In the genomic region with DNA sequence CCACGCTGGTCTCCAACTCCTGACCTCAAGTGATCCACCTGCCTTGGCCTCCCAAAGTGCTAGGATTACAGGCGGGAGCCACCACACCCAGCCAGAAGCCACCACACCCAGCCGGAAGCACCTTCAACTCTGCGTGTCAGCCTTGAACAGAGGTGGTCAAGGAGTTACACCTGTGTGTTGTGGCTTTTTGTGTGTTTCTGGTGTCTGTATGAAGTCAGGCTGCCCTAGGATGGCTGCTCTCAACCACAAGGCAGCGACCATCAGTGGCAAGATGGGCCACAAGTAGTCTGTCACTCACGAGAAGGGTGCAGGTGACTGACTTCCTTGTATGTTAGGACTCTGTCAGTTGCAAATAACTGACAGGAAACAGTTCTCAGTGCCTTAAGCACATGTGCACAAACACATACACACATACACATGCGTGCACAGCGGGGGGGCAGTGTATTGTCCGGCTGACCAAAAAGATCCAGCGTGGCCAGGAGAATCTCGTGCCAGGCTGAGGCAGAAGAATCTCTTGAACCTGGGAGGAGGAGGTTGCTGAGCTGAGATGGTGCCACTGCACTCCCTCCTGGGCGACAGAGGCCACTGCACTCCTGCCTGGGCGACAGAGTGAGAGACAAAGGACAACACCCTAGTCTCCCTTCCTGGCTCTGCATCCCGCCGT, we compare ENCODE assay signal across 8 cellular contexts. TPM values are rescaled to one million over a fixed set of nuclear protein-coding genes. Genes with fewer than 3 reads are reported as not detected.
A peak's percentile ranks its signal among the peaks of the same experiment; 100 is the strongest.
DNase-seq lines count a peak whose midpoint lies in the region; ATAC-seq and TF ChIP-seq lines count a peak whose summit lies in the region.

No MANE protein-coding gene starts in this region.

- no peak overlapping the region for H3K4me3 ChIP-seq in tibial artery

- peaks cover 9 to 61% (median 38%) of the 10 kb centered on the region in 3 donors for H3K36me3 ChIP-seq in tibial artery

- peak; percentile 54; the same call in 2 of the 3 replicates for ATAC-seq in SK-N-SH treated with all-trans-retinoic acid at 6 μM for 48 hours

- no peaks in the 10 kb centered on the region for H3K27me3 ChIP-seq in tibial artery

- no peaks in the 10 kb centered on the region for H3K4me1 ChIP-seq in tibial artery

- no peaks in the 10 kb centered on the region for H3K9me3 ChIP-seq in tibial artery

- no peak overlapping the region for H3K27ac ChIP-seq in tibial artery

- peak; percentile 46 for TF ChIP-seq CTCF in GM13977 (IDR thresholded peaks at IDR 0.05; ENCODE audit: extremely low read depth, insufficient read depth, missing control alignments)
- no peak for TF ChIP-seq CTCF in tibial artery (IDR thresholded peaks at IDR 0.05)

- in situ Hi-C loops in GM13977 (cut with MboI; ENCODE audit: low pct_unique_long_range_greater_than_20kb, low sequenced_read_pairs, unreplicated experiment), result no loop called here

- intact Hi-C loops in tibial artery (cut with DNase I; ENCODE audit: low total_unique reads), result no loop called here

- peak; percentile 47 for DNase-seq in GM13977 (ENCODE audit: low spot score)
- peak; percentile 50 for DNase-seq in central memory CD4-positive, alpha-beta T cell
- peak; percentile 56 for DNase-seq in stimulated activated CD8-positive, alpha-beta memory T cell treated with anti-CD3 and anti-CD28 coated beads, Interleukin-4, amount 100 ng/mL, for 48 hours
- no peak for DNase-seq in NCI-H524 (lab: John Stamatoyannopoulos, UW)
- DNase-seq in mucosa of gallbladder (ENCODE audit: low spot score), result no peak
- no peak for DNase-seq in tibial artery
- DNase-seq in ecto neural progenitor cell (ENCODE audit: low spot score), result no peak

TF ChIP-seq in SK-N-SH treated with all-trans-retinoic acid at 6 μM for 48 hours, 23 proteins besides CTCF, POLR2A, EP300 and RAD21:
- TF ChIP-seq OSR1 (CRISPR knock-in tag; IDR thresholded peaks at IDR 0.05), result no peak
- TF ChIP-seq ISL1 (CRISPR knock-in tag; IDR thresholded peaks at IDR 0.05), result no peak
- no peak for TF ChIP-seq ZFP3 (CRISPR knock-in tag; IDR thresholded peaks at IDR 0.05)
- TF ChIP-seq, protein P1, sequence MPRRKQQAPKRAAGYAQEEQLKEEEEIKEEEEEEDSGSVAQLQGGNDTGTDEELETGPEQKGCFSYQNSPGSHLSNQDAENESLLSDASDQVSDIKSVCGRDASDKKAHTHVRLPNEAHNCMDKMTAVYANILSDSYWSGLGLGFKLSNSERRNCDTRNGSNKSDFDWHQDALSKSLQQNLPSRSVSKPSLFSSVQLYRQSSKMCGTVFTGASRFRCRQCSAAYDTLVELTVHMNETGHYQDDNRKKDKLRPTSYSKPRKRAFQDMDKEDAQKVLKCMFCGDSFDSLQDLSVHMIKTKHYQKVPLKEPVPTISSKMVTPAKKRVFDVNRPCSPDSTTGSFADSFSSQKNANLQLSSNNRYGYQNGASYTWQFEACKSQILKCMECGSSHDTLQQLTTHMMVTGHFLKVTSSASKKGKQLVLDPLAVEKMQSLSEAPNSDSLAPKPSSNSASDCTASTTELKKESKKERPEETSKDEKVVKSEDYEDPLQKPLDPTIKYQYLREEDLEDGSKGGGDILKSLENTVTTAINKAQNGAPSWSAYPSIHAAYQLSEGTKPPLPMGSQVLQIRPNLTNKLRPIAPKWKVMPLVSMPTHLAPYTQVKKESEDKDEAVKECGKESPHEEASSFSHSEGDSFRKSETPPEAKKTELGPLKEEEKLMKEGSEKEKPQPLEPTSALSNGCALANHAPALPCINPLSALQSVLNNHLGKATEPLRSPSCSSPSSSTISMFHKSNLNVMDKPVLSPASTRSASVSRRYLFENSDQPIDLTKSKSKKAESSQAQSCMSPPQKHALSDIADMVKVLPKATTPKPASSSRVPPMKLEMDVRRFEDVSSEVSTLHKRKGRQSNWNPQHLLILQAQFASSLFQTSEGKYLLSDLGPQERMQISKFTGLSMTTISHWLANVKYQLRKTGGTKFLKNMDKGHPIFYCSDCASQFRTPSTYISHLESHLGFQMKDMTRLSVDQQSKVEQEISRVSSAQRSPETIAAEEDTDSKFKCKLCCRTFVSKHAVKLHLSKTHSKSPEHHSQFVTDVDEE (CRISPR knock-in tag; IDR thresholded peaks at IDR 0.05), result no peak
- TF ChIP-seq TOX (CRISPR knock-in tag; IDR thresholded peaks at IDR 0.05; ENCODE audit: borderline replicate concordance), result no peak
- no peak for TF ChIP-seq RARB (CRISPR knock-in tag; IDR thresholded peaks at IDR 0.05)
- no peak for TF ChIP-seq ESRRG (CRISPR knock-in tag; IDR thresholded peaks at IDR 0.05)
- no peak for TF ChIP-seq ARNTL (CRISPR knock-in tag; IDR thresholded peaks at IDR 0.05; ENCODE audit: borderline replicate concordance, low read depth)
- TF ChIP-seq BACH2 (CRISPR knock-in tag; IDR thresholded peaks at IDR 0.05; ENCODE audit: borderline replicate concordance), result no peak
- TF ChIP-seq CSDC2 (CRISPR knock-in tag; IDR thresholded peaks at IDR 0.05), result no peak
- TF ChIP-seq PPARA (CRISPR knock-in tag; IDR thresholded peaks at IDR 0.05; ENCODE audit: borderline replicate concordance), result no peak
- no peak for TF ChIP-seq ZNF70 (CRISPR knock-in tag; IDR thresholded peaks at IDR 0.05)
- TF ChIP-seq GLIS3 (CRISPR knock-in tag; IDR thresholded peaks at IDR 0.05), result no peak
- TF ChIP-seq ZNF8 (CRISPR knock-in tag; IDR thresholded peaks at IDR 0.05), result no peak

RNA-seq across cellular contexts. Expression of gene P2RX4, which starts 13.5 kb away (rescaled TPM):
- total RNA-seq in mucosa of gallbladder, result 66.6 TPM

Comparison
In these comparisons a context has a peak if more than half of its experiments do, and no peak if none do; other contexts are left out.
1. DNase-seq: peak in GM13977 (single experiment), central memory CD4-positive, alpha-beta T cell (single experiment) and stimulated activated CD8-positive, alpha-beta memory T cell treated with anti-CD3 and anti-CD28 coated beads, Interleukin-4, amount 100 ng/mL, for 48 hours (single experiment); none in NCI-H524 (0 of 2), mucosa of gallbladder (single experiment), tibial artery (0 of 2) and ecto neural progenitor cell (single experiment).